9 cellular contexts compared by ENCODE assay signal in the genomic region with DNA sequence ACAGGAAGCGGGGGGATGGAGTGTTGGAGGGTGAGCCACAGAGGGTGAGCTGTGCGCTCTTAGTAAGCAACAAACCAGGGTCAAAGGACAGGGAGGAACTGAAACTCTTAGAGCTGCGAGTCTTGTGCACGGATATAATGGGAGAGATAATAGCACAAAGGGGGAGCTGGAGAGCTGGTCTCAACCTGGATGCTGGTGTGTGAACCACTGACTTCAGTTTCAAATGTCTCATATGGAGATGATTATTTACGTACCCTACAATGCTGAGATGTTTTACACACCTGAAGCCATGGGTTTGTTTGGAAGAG. TPM values are rescaled to one million over a fixed set of nuclear protein-coding genes. Genes with fewer than 3 reads are reported as not detected.
DNase-seq lines count a peak whose midpoint lies in the region; ATAC-seq lines count a peak whose summit lies in the region.
"Had no signal": no experiment of that assay in that cellular context is flagged by ENCODE, and none has a peak within 500 bp of the region (broad histone marks: within the 10 kb centered on the region; RNA-seq: fewer than 3 reads in every experiment).

No MANE protein-coding gene starts in this region.

- no peak overlapping the region for H2BK5ac ChIP-seq in neuronal stem cell (ENCODE audit: low read length)

- no peaks in the 10 kb centered on the region for H3K36me3 ChIP-seq in neuronal stem cell (replicated peaks in 1 of 2; ENCODE audit: control insufficient read depth in 2 of 2, insufficient read depth in 2 of 2, low read length in 2 of 2)

- no peak overlapping the region for H3K4ac ChIP-seq in neuronal stem cell (ENCODE audit: low read length)

- H3K4me2 ChIP-seq in neuronal stem cell (ENCODE audit: insufficient read depth, low read length, poor library complexity, severe bottlenecking), result no peak overlapping the region

- H3K4me3 ChIP-seq in right cardiac atrium (ENCODE audit: low read length) (no peak overlapping the region), neuronal stem cell (ENCODE audit: low read length in 2 of 2) (no peak overlapping the region)

- H3K4me3 Mint-ChIP-seq in T-helper 2 cell treated with Interferon-gamma antibody and Interleukin-4, amounts not matched to agents 5 μg/mL and 100 μg/mL, for 36 hours, result no peak overlapping the region

- H4K91ac ChIP-seq in neuronal stem cell (ENCODE audit: low read depth, low read length, poor library complexity), result no peak overlapping the region

- no peaks in the 10 kb centered on the region for H3K4me1 Mint-ChIP-seq in T-helper 2 cell treated with Interferon-gamma antibody and Interleukin-4, amounts not matched to agents 5 μg/mL and 100 μg/mL, for 36 hours (ENCODE audit: low read depth)

- no peaks in the 10 kb centered on the region for H3K9me3 Mint-ChIP-seq in T-helper 2 cell treated with Interferon-gamma antibody and Interleukin-4, amounts not matched to agents 5 μg/mL and 100 μg/mL, for 36 hours

- H3K27ac ChIP-seq in right cardiac atrium (ENCODE audit: low read length) (no peak overlapping the region), neuronal stem cell (replicated peaks; ENCODE audit: low read length) (no peak overlapping the region)
- H3K27ac ChIP-seq: C4-2B had no signal

- intact Hi-C loops in left ventricle myocardium superior (cut with micrococcal nuclease) (no loop called here), right cardiac atrium (cut with DNase I) (no loop called here)

- WGBS in right cardiac atrium, result 48% methylated on average over 5 of the region's 5 CpGs
- WGBS in neuronal stem cell (ENCODE audit: extremely low coverage in 2 of 2, insufficient read length in 2 of 2, insufficient replicate concordance in 1 of 2), 2 donors, result no CpG with 5 or more reads among the region's 5 CpGs

- no peak overlapping the region for H2BK120ac ChIP-seq in neuronal stem cell (ENCODE audit: low read depth, low read length)

- peak; percentile 25 for ATAC-seq in left ventricle myocardium superior
- no peak for ATAC-seq in right cardiac atrium
- ATAC-seq in HG03064 (IDR thresholded peaks at IDR 0.05; ENCODE audit: low read depth, unreplicated experiment), result peak; percentile 95

- H4K8ac ChIP-seq in neuronal stem cell (ENCODE audit: low read depth, low read length), result no peak overlapping the region

- no peak overlapping the region for H3K27ac Mint-ChIP-seq in T-helper 2 cell treated with Interferon-gamma antibody and Interleukin-4, amounts not matched to agents 5 μg/mL and 100 μg/mL, for 36 hours

- peak overlapping the region; percentile 87 for H3K18ac ChIP-seq in neuronal stem cell (ENCODE audit: low read length)

- no peak overlapping the region for H2BK15ac ChIP-seq in neuronal stem cell (ENCODE audit: low read length)

- no peaks in the 10 kb centered on the region for H3K4me1 ChIP-seq in right cardiac atrium (ENCODE audit: control insufficient read depth, insufficient read depth, low read length)
- H3K4me1 ChIP-seq in neuronal stem cell (ENCODE audit: control insufficient read depth in 2 of 2, insufficient read depth in 1 of 2, low read depth in 1 of 2, low read length in 2 of 2), result peaks cover 0 to 8% of the 10 kb centered on the region in 2 donors

- no peak overlapping the region for H2BK12ac ChIP-seq in neuronal stem cell (ENCODE audit: low read length)

- H2AK5ac ChIP-seq in neuronal stem cell (ENCODE audit: low read depth, low read length), result no peak overlapping the region

- no peak overlapping the region for H3K14ac ChIP-seq in neuronal stem cell (ENCODE audit: low read length)

- H2AFZ ChIP-seq in neuronal stem cell (ENCODE audit: low read length), result no peak overlapping the region

- H3K36me3 Mint-ChIP-seq in T-helper 2 cell treated with Interferon-gamma antibody and Interleukin-4, amounts not matched to agents 5 μg/mL and 100 μg/mL, for 36 hours (ENCODE audit: low read depth), result no peaks in the 10 kb centered on the region

- H3K27me3 Mint-ChIP-seq in T-helper 2 cell treated with Interferon-gamma antibody and Interleukin-4, amounts not matched to agents 5 μg/mL and 100 μg/mL, for 36 hours (ENCODE audit: low read depth), result no peaks in the 10 kb centered on the region

- DNase-seq in left ventricle myocardium superior (no peak), right cardiac atrium (no peak), RPMI8226 (peak; percentile 88), neuronal stem cell (ENCODE audit: low spot score) (no peak), COLO668 (lab: John Stamatoyannopoulos, UW; ENCODE audit: unreplicated experiment) (no peak), GOT3 (lab: John Stamatoyannopoulos, UW) (no peak)
- DNase-seq in T-helper 2 cell treated with Interferon-gamma antibody and Interleukin-4, amounts not matched to agents 5 μg/mL and 100 μg/mL, for 36 hours (ENCODE audit: low spot score), result no peak

- no peak overlapping the region for H3K23ac ChIP-seq in neuronal stem cell (ENCODE audit: low read depth, low read length, poor library complexity)

- H3K27me3 ChIP-seq in right cardiac atrium (ENCODE audit: control insufficient read depth, insufficient read depth), result no peaks in the 10 kb centered on the region
- H3K27me3 ChIP-seq in neuronal stem cell (ENCODE audit: control insufficient read depth in 3 of 3, insufficient read depth in 3 of 3, low read depth in 1 of 3, low read length in 3 of 3), result peaks cover 0 to 15% (median 0%) of the 10 kb centered on the region in 3 experiments

- H3K9me3 ChIP-seq in right cardiac atrium (ENCODE audit: control insufficient read depth, low read length) (no peaks in the 10 kb centered on the region), neuronal stem cell (replicated peaks in 1 of 2; ENCODE audit: control insufficient read depth in 2 of 2, insufficient read depth in 1 of 2, low read depth in 1 of 2, low read length in 2 of 2) (no peaks in the 10 kb centered on the region)

- no peaks in the 10 kb centered on the region for H3K79me1 ChIP-seq in neuronal stem cell (ENCODE audit: low read depth, low read length)

- no peak overlapping the region for H3K9ac ChIP-seq in neuronal stem cell (ENCODE audit: low read depth, low read length, poor library complexity)

RNA-seq across cellular contexts. Expression of a gene that starts 35.9 kb away (rescaled TPM):
- total RNA-seq in left ventricle myocardium superior (69.6 TPM), right cardiac atrium (10 to 100 TPM; 27.1 to 42.9 (median 33.8) TPM)
- 23.4 TPM for polyA plus RNA-seq in right cardiac atrium
- polyA plus RNA-seq in neuronal stem cell (2013, experiment 1 of 2), result 7.2 TPM
- 7.1 TPM for polyA plus RNA-seq in neuronal stem cell (2013, experiment 2 of 2)

RNA-seq across cellular contexts. Expression of a gene that starts 37.5 kb away (rescaled TPM):
- total RNA-seq in left ventricle myocardium superior (24.7 TPM), right cardiac atrium (10 to 100 TPM; 13.3 to 24.7 (median 20.4) TPM)
- polyA plus RNA-seq in right cardiac atrium, result 12.7 TPM
- 1.0 TPM for polyA plus RNA-seq in neuronal stem cell (2013, experiment 1 of 2)
- polyA plus RNA-seq in neuronal stem cell (2013, experiment 2 of 2), result 0.96 TPM

Comparison
In these comparisons a context has a peak if more than half of its experiments do, and no peak if none do; other contexts are left out.
1. ATAC-seq: peak in left ventricle myocardium superior (single experiment) and HG03064 (single experiment); none in right cardiac atrium (0 of 2).